In the genomic region with DNA sequence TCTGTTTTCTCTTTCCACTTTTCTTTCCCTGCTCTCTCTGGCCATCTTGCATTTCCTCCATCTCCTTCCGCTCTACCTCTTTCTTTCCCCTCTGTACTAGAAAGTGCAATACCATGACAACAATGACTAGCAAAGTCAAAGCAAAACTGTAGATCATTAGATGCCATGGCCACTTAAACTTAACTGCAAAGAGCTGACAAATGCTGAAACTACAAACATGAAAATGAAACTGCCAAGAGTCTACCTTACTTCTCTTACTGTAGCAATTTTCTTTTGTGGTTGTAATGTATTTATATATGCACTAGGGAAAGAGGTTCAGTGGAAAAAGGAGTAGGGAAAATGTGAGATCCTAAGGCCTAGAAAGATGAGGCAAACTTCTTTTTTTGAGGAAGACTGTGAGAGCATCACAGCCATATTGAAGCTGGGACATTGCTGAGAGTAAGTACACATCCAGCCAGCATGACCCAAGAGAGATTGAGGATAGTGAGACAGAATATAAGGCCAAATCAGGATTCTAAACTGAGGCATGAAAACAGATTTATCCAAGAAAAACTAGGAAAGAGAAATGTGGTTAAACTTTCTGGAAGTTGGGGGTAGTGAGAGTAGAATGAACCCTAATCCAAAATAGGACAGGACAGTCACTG, we compare ENCODE assay signal across 1 cellular context.
TF ChIP-seq lines count a peak whose summit lies in the region.

No MANE protein-coding gene starts in this region.

TF ChIP-seq in GM12878, 131 proteins besides CTCF, POLR2A, EP300 and RAD21 (continued from another document):
- TF ChIP-seq, protein P1, sequence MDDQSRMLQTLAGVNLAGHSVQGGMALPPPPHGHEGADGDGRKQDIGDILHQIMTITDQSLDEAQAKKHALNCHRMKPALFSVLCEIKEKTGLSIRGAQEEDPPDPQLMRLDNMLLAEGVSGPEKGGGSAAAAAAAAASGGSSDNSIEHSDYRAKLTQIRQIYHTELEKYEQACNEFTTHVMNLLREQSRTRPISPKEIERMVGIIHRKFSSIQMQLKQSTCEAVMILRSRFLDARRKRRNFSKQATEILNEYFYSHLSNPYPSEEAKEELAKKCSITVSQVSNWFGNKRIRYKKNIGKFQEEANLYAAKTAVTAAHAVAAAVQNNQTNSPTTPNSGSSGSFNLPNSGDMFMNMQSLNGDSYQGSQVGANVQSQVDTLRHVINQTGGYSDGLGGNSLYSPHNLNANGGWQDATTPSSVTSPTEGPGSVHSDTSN (IDR thresholded peaks at IDR 0.05; ENCODE audit: insufficient replicate concordance, low read depth, low read length): no peak
- TF ChIP-seq MTA2 (IDR thresholded peaks at IDR 0.05; ENCODE audit: low read depth) (peak; percentile 87), BMI1 (IDR thresholded peaks at IDR 0.05; ENCODE audit: borderline replicate concordance) (peak; percentile 79), KLF5 (IDR thresholded peaks at IDR 0.05; ENCODE audit: partially characterized antibody) (no peak), POLR2AphosphoS2 (IDR thresholded peaks at IDR 0.05; ENCODE audit: low read depth, low read length) (no peak), NBN (IDR thresholded peaks at IDR 0.05) (0 out of 2 replicates have a peak, but pooled peaks have one; percentile 46), JUNB (IDR thresholded peaks at IDR 0.05) (peak; percentile 76), SPI1 (IDR thresholded peaks at IDR 0.05; ENCODE audit: borderline replicate concordance, insufficient read depth, low read depth, low read length) (no peak), STAT3 (IDR thresholded peaks at IDR 0.05; ENCODE audit: low read depth, low read length) (no peak), RELA (IDR thresholded peaks at IDR 0.05; ENCODE audit: borderline replicate concordance, partially characterized antibody) (no peak), FOXM1 (IDR thresholded peaks at IDR 0.05; ENCODE audit: low read depth, low read length) (0 out of 2 replicates have a peak, but pooled peaks have one; percentile 26), NR2C1 (IDR thresholded peaks at IDR 0.05) (no peak), ZNF622 (IDR thresholded peaks at IDR 0.05) (no peak), RUNX3 (IDR thresholded peaks at IDR 0.05; ENCODE audit: low read length) (no peak), MYB (IDR thresholded peaks at IDR 0.05; ENCODE audit: borderline replicate concordance, low read depth, low read length) (no peak), LARP7 (IDR thresholded peaks at IDR 0.05) (no peak), PAX5 (IDR thresholded peaks at IDR 0.05; ENCODE audit: borderline replicate concordance, low read depth, low read length) (no peak), SREBF1 (IDR thresholded peaks at IDR 0.05; ENCODE audit: low read length) (no peak), RFX5 (IDR thresholded peaks at IDR 0.05; ENCODE audit: low read depth, low read length) (no peak)
